ENCODE assay signal across 30 cellular contexts in the genomic region with DNA sequence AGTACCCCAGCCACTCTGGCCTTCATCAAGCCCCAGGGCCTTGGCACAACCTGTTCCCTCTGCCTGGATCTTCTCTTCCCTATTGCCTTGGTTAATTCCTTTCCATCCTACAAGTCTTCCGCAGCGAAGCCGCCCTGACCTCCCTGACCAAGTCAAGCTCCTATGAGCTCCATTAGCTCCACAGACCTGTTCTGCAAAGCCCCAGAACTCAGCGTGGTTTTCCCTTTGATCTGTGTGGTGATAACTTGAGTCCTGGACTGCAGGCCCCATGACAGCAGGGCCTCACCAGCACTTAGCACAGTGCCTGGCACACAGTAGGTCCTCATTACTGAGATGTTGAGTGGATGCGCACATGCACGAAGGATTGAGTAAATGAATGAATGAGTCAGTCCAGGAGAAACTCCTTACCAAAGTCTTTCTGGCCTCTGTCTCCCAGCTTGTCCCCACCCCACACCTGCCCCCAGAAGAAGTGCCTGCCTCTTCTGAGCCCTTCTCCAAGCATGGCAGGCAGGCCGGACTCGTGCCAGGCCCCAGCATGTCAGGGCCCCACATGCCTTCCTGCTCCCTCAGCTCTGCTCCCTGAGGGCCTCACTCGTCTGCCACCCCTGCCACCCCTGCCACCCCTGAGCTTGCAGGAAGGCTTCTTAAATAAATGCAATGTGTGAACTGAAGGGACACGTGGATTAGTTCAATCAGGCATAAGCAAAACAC. TPM values are rescaled to one million over a fixed set of nuclear protein-coding genes. Genes with fewer than 3 reads are reported as not detected.
DNase-seq lines count a peak whose midpoint lies in the region; ATAC-seq and TF ChIP-seq lines count a peak whose summit lies in the region.
"Had no signal": no experiment of that assay in that cellular context is flagged by ENCODE, and none has a peak within 500 bp of the region (broad histone marks: within the 10 kb centered on the region; RNA-seq: fewer than 3 reads in every experiment).

No MANE protein-coding gene starts in this region.

- H3K4me1 Mint-ChIP-seq in osteocyte (ENCODE audit: unreplicated experiment) = peaks cover 77% of the 10 kb centered on the region
- H3K4me1 Mint-ChIP-seq: activated CD4-positive, alpha-beta memory T cell treated with anti-CD3 and anti-CD28 coated beads, Interleukin-2, amount 10 ng/mL, durations not matched to agents 7 days and 5 days; B cell; stimulated activated effector memory CD8-positive, alpha-beta T cell treated with anti-CD3 and anti-CD28 coated beads, Interleukin-12 subunit alpha, Interleukin-12 subunit beta, amount 100 ng/mL, for 72 hours had no signal

- TF ChIP-seq POLR2A in right lobe of liver (IDR thresholded peaks at IDR 0.05) = no peak

- H3K27ac ChIP-seq in HEK293 (ENCODE audit: extremely low read depth, low read depth, low read length) = no peak overlapping the region
- peak overlapping the region in 2 of 3 donors; percentile 20 to 73 for H3K27ac ChIP-seq in right lobe of liver
- H3K27ac ChIP-seq: brain microvascular endothelial cell, heart left ventricle, psoas muscle, sigmoid colon had no signal

- H3K36me3 ChIP-seq in HEK293 (ENCODE audit: control insufficient read depth in 2 of 2, insufficient read depth in 1 of 2, low read length in 2 of 2) (no peaks in the 10 kb centered on the region), adipocyte (ENCODE audit: control insufficient read depth, insufficient read depth, low read length, severe bottlenecking) (peaks cover 58% of the 10 kb centered on the region), right lobe of liver (peaks cover 0 to 5% (median 3%) of the 10 kb centered on the region in 4 donors)
- H3K36me3 ChIP-seq: sigmoid colon, transverse colon had no signal

- H3K9me3 ChIP-seq in HEK293 (ENCODE audit: control insufficient read depth, insufficient read depth, low read depth, low read length) (no peaks in the 10 kb centered on the region), adipocyte (ENCODE audit: control insufficient read depth, low read length) (no peaks in the 10 kb centered on the region), right lobe of liver (no peaks in the 10 kb centered on the region)
- H3K9me3 ChIP-seq: heart left ventricle, psoas muscle, sigmoid colon, transverse colon had no signal

- CTCF ChIA-PET in HEK293 (lab: Yijun Ruan, JAX) = interaction anchor here (0.6 to 0.8 kb wide), 2 partner anchors 66 to 569 kb away, joined by 3 to 4 read pairs; no protein-coding TSS in a partner anchor

- no peak overlapping the region for H3K4me3 ChIP-seq in HEK293 (ENCODE audit: low read depth, low read length)
- H3K4me3 ChIP-seq in adipocyte (ENCODE audit: low read length) = no peak overlapping the region
- H3K4me3 ChIP-seq in right lobe of liver = no peak overlapping the region
- H3K4me3 ChIP-seq: heart left ventricle, psoas muscle, sigmoid colon, transverse colon had no signal

- no peaks in the 10 kb centered on the region for H3K27me3 Mint-ChIP-seq in osteocyte (ENCODE audit: unreplicated experiment)

- H3K4me1 ChIP-seq in HEK293 (ENCODE audit: control insufficient read depth, insufficient read depth, low read length) (no peaks in the 10 kb centered on the region), adipocyte (ENCODE audit: control insufficient read depth, insufficient read depth, low read length) (peaks cover 42% of the 10 kb centered on the region), right lobe of liver (peaks cover 0 to 75% (median 32%) of the 10 kb centered on the region in 4 donors)
- H3K4me1 ChIP-seq: psoas muscle, sigmoid colon had no signal

- no peak for ATAC-seq in right lobe of liver
- ATAC-seq: HCT116; heart left ventricle; psoas muscle; stimulated activated effector memory CD8-positive, alpha-beta T cell treated with anti-CD3 and anti-CD28 coated beads, Interleukin-12 subunit alpha, Interleukin-12 subunit beta, amount 100 ng/mL, for 72 hours had no signal

- H3K27me3 ChIP-seq in adipocyte (replicated peaks; ENCODE audit: control insufficient read depth, insufficient read depth, low read length) (no peaks in the 10 kb centered on the region), right lobe of liver (no peaks in the 10 kb centered on the region)
- H3K27me3 ChIP-seq: brain microvascular endothelial cell, transverse colon had no signal

- no peak for DNase-seq in adipocyte (ENCODE audit: low read depth)
- no peak for DNase-seq in right lobe of liver
- DNase-seq in osteocyte (ENCODE audit: extremely low spot score, unreplicated experiment) = no peak
- DNase-seq in DMS79 treated with DMSO at 0.1 percent for 48 hours (lab: John Stamatoyannopoulos, UW) = no peak
- no peak for DNase-seq in H4 (ENCODE audit: low spot score)
- no peak for DNase-seq in OCI-M2 (lab: John Stamatoyannopoulos, UW; ENCODE audit: unreplicated experiment)
- DNase-seq in stimulated activated CD4-positive, alpha-beta T cell treated with anti-CD3 and anti-CD28 coated beads, Interleukin-4, amount 100 ng/mL, for 1 hour = no peak
- DNase-seq: ACHN; activated CD4-positive, alpha-beta memory T cell treated with anti-CD3 and anti-CD28 coated beads, Interleukin-2, amount 10 ng/mL, durations not matched to agents 7 days and 5 days; activated CD8-positive, alpha-beta memory T cell treated with anti-CD3 and anti-CD28 coated beads, Interleukin-2, amount 50 U/mL, for 4 hours; activated naive CD4-positive, alpha-beta T cell treated with Interleukin-2 at 50 U/mL for 16 hours; amniotic stem cell; brain microvascular endothelial cell; effector memory CD4-positive, alpha-beta T cell; erythroblast; heart left ventricle; NCI-H1436 treated with DMSO at 0.1 percent for 48 hours; NCI-H2107; NCI-H345; nephron progenitor cell; SIG-M5; sigmoid colon; transverse colon had no signal

- TF ChIP-seq CTCF in HEK293 (tag by site-specific recombination; IDR thresholded peaks at IDR 0.05) = no peak
- no peak for TF ChIP-seq CTCF in right lobe of liver (IDR thresholded peaks at IDR 0.05)
- TF ChIP-seq CTCF in osteocyte (IDR thresholded peaks at IDR 0.05) = no peak

- 92% methylated on average over 8 of the region's 10 CpGs for WGBS in right lobe of liver (ENCODE audit: insufficient coverage, low coverage, low lambda C conversion rate, missing lambda C conversion rate)

- H3K9ac ChIP-seq in adipocyte (ENCODE audit: low read length) = peak overlapping the region; percentile 35

- no peaks in the 10 kb centered on the region for H3K9me3 Mint-ChIP-seq in osteocyte (ENCODE audit: unreplicated experiment)
- H3K9me3 Mint-ChIP-seq: activated CD4-positive, alpha-beta memory T cell treated with anti-CD3 and anti-CD28 coated beads, Interleukin-2, amount 10 ng/mL, durations not matched to agents 7 days and 5 days; activated T-helper 1 cell treated with anti-CD3 and anti-CD28 coated beads, Interleukin-12 subunit alpha, Interleukin-12 subunit beta, Interleukin-2, Interleukin-4 antibody, amounts not matched to agents 30 ng/mL and 10 ng/mL and 1 ng/mL, durations not matched to agents 14 hours and 24 hours and 36 hours; nephron progenitor cell; stimulated activated effector memory CD8-positive, alpha-beta T cell treated with anti-CD3 and anti-CD28 coated beads, Interleukin-12 subunit alpha, Interleukin-12 subunit beta, amount 100 ng/mL, for 72 hours; T-helper 2 cell treated with Interferon-gamma antibody and Interleukin-4, amounts not matched to agents 5 μg/mL and 100 μg/mL, for 36 hours had no signal

- H3K4me3 Mint-ChIP-seq in osteocyte (ENCODE audit: unreplicated experiment) = no peak overlapping the region
- H3K4me3 Mint-ChIP-seq: activated CD4-positive, alpha-beta memory T cell treated with anti-CD3 and anti-CD28 coated beads, Interleukin-2, amount 10 ng/mL, durations not matched to agents 7 days and 5 days; activated T-helper 1 cell treated with anti-CD3 and anti-CD28 coated beads, Interleukin-12 subunit alpha, Interleukin-12 subunit beta, Interleukin-2, Interleukin-4 antibody, amounts not matched to agents 30 ng/mL and 10 ng/mL and 1 ng/mL, durations not matched to agents 14 hours and 24 hours and 36 hours; B cell; nephron progenitor cell; stimulated activated effector memory CD8-positive, alpha-beta T cell treated with anti-CD3 and anti-CD28 coated beads, Interleukin-12 subunit alpha, Interleukin-12 subunit beta, amount 100 ng/mL, for 72 hours; T-helper 2 cell treated with Interferon-gamma antibody and Interleukin-4, amounts not matched to agents 5 μg/mL and 100 μg/mL, for 36 hours had no signal

- peak overlapping the region; percentile 67 for H3K27ac Mint-ChIP-seq in osteocyte (ENCODE audit: unreplicated experiment)
- H3K27ac Mint-ChIP-seq: activated CD4-positive, alpha-beta memory T cell treated with anti-CD3 and anti-CD28 coated beads, Interleukin-2, amount 10 ng/mL, durations not matched to agents 7 days and 5 days; activated T-helper 1 cell treated with anti-CD3 and anti-CD28 coated beads, Interleukin-12 subunit alpha, Interleukin-12 subunit beta, Interleukin-2, Interleukin-4 antibody, amounts not matched to agents 30 ng/mL and 10 ng/mL and 1 ng/mL, durations not matched to agents 14 hours and 24 hours and 36 hours; B cell; nephron progenitor cell; stimulated activated effector memory CD8-positive, alpha-beta T cell treated with anti-CD3 and anti-CD28 coated beads, Interleukin-12 subunit alpha, Interleukin-12 subunit beta, amount 100 ng/mL, for 72 hours; T-helper 2 cell treated with Interferon-gamma antibody and Interleukin-4, amounts not matched to agents 5 μg/mL and 100 μg/mL, for 36 hours had no signal

- intact Hi-C loops in right lobe of liver (cut with DNase I) = no loop called here

- peaks cover 12% of the 10 kb centered on the region for H3K36me3 Mint-ChIP-seq in osteocyte (ENCODE audit: unreplicated experiment)
- H3K36me3 Mint-ChIP-seq: stimulated activated effector memory CD8-positive, alpha-beta T cell treated with anti-CD3 and anti-CD28 coated beads, Interleukin-12 subunit alpha, Interleukin-12 subunit beta, amount 100 ng/mL, for 72 hours had no signal

- POLR2A ChIA-PET in HEK293 (lab: Yijun Ruan, JAX) = no interaction called here

TF ChIP-seq in HEK293, 187 proteins besides CTCF, POLR2A, EP300 and RAD21:
- no peak for TF ChIP-seq ZNF48 (tag by site-specific recombination; IDR thresholded peaks at IDR 0.05)
- TF ChIP-seq ZNF623 (tag by site-specific recombination; IDR thresholded peaks at IDR 0.05) = peak; percentile 60

RNA-seq across cellular contexts. Expression of a gene that starts 6.3 kb away (rescaled TPM):
- 100 to 1,000 TPM; 204 to 386 (median 363) TPM for total RNA-seq in right lobe of liver
- 93.1 and 95.4 TPM in 2 replicates for total RNA-seq in osteocyte
- 3.5 and 4.7 TPM in 2 replicates for total RNA-seq in H4 (2014; rRNA removed; shearing (Covaris generic))

RNA-seq across cellular contexts. Expression of a gene that starts 32.2 kb away (rescaled TPM):
- total RNA-seq in right lobe of liver (under 1 TPM in 1 of 6 experiments, not detected in 5; 0.12 TPM), osteocyte (not detected in 2 replicates)
- total RNA-seq in H4 (2014; rRNA removed; shearing (Covaris generic)) = not detected in 2 replicates
- total RNA-seq: activated CD4-positive, alpha-beta memory T cell treated with anti-CD3 and anti-CD28 coated beads, Interleukin-2, amount 10 ng/mL, durations not matched to agents 7 days and 5 days; B cell; sigmoid colon had no signal

RNA-seq across cellular contexts. Expression of a gene that starts 57.3 kb away (rescaled TPM):
- total RNA-seq in right lobe of liver (1 to 10 TPM in 5 of 6 experiments, under 1 TPM in 1; 0.86 to 3.0 (median 2.1) TPM), osteocyte (2.1 and 2.2 TPM in 2 replicates)
- total RNA-seq in H4 (2014; rRNA removed; shearing (Covaris generic)) = 0.47 TPM in 1 of 2 replicates, not detected in the other

Comparison
In these comparisons a context has a peak if more than half of its experiments do, and no peak if none do; other contexts are left out.
1. RNA of a gene that starts 6.3 kb away (total RNA-seq): 204 to 386 TPM in right lobe of liver and 93.1 to 95.4 TPM in osteocyte; 3.5 to 4.7 TPM in H4; every median in the first group is over 10 times any median in the second.